ENCODE assay signal across 15 cellular contexts in genomic region chr2:46270384-46270783, GRCh38. TPM values are rescaled to one million over a fixed set of nuclear protein-coding genes. Genes with fewer than 3 reads are reported as not detected.
DNase-seq lines count a peak whose midpoint lies in the region; ATAC-seq and FAIRE-seq lines count a peak whose summit lies in the region.
"Had no signal": no experiment of that assay in that cellular context is flagged by ENCODE, and none has a peak within 500 bp of the region (broad histone marks: within the 10 kb centered on the region; RNA-seq: fewer than 3 reads in every experiment).

No MANE protein-coding gene starts in this region.

- H4K8ac ChIP-seq in mesendoderm (ENCODE audit: low read depth, low read length): no peak overlapping the region

- H3K27ac ChIP-seq in mesendoderm (ENCODE audit: low read depth, low read length): peak overlapping the region; percentile 25

- no peaks in the 10 kb centered on the region for H3K36me3 ChIP-seq in mesendoderm (ENCODE audit: control insufficient read depth, insufficient read depth, low read length)

- peak overlapping the region; percentile 48 for H2BK120ac ChIP-seq in mesendoderm (ENCODE audit: low read depth, low read length)

- H4K5ac ChIP-seq in mesendoderm (ENCODE audit: low read length): no peak overlapping the region

- H2BK15ac ChIP-seq in mesendoderm (replicated peaks; ENCODE audit: low read depth): no peak overlapping the region

- no peaks in the 10 kb centered on the region for H3K27me3 ChIP-seq in mesendoderm (ENCODE audit: insufficient read depth, low read length, poor library complexity)

- FAIRE-seq in HTR-8/SVneo (lab: Jason Lieb, UNC): no peak
- FAIRE-seq: keratinocyte had no signal

- H3K4me2 ChIP-seq in mesendoderm (ENCODE audit: low read length): no peak overlapping the region

- H2BK5ac ChIP-seq in mesendoderm (ENCODE audit: low read length): no peak overlapping the region

- H3K56ac ChIP-seq in mesendoderm (ENCODE audit: low read length): no peak overlapping the region

- no peak overlapping the region for H3K4me3 ChIP-seq in mesendoderm (ENCODE audit: low read length)

- peaks cover 4% of the 10 kb centered on the region for H3K4me1 ChIP-seq in mesendoderm (ENCODE audit: control insufficient read depth, low read depth, low read length)

- DNase-seq in ELR (ENCODE audit: low read depth) (peak; percentile 65), HTR-8/SVneo (ENCODE audit: insufficient read length, low spot score) (peak; percentile 45), amniotic epithelial cell (ENCODE audit: low read depth) (peak; percentile 53), mesendoderm (peak; percentile 89), putamen (ENCODE audit: low spot score) (no peak)
- DNase-seq in stimulated activated CD8-positive, alpha-beta memory T cell treated with anti-CD3 and anti-CD28 coated beads, Interleukin-4, amount 100 ng/mL, for 48 hours: no peak
- DNase-seq: amygdala; CD8-positive, alpha-beta T cell; GF-D8; NCI-H1092 treated with DMSO at 0.1 percent for 48 hours; PC-3; T-helper 17 cell had no signal

- WGBS in mesendoderm (ENCODE audit: extremely low coverage, insufficient coverage, low lambda C conversion rate): no CpG with 5 or more reads among the region's 2 CpGs

- H3K9ac ChIP-seq in mesendoderm (ENCODE audit: low read length): no peak overlapping the region

- no peaks in the 10 kb centered on the region for H3K79me2 ChIP-seq in mesendoderm (ENCODE audit: control insufficient read depth, insufficient read depth, low read length)

- H3K79me1 ChIP-seq in mesendoderm (ENCODE audit: low read length): no peaks in the 10 kb centered on the region

- H2AK5ac ChIP-seq in mesendoderm (ENCODE audit: low read length): no peak overlapping the region

- H3K18ac ChIP-seq in mesendoderm (ENCODE audit: low read length): peak overlapping the region; percentile 20

- H3K23ac ChIP-seq in mesendoderm (ENCODE audit: low read length): no peak overlapping the region

- no peak overlapping the region for H3K4ac ChIP-seq in mesendoderm (ENCODE audit: low read depth, low read length)

- ATAC-seq in GM21717 (IDR thresholded peaks at IDR 0.05; ENCODE audit: unreplicated experiment): no peak
- ATAC-seq: CD8-positive, alpha-beta T cell; PC-3; sciatic nerve; T-helper 17 cell had no signal

RNA-seq across cellular contexts. Expression of gene EPAS1, which starts 26.8 kb away (rescaled TPM):
- polyA plus RNA-seq in mesendoderm (2013, experiment 1 of 2): 0.81 TPM
- 1.1 TPM for polyA plus RNA-seq in mesendoderm (2013, experiment 2 of 2)

Comparison
In these comparisons a context has a peak if more than half of its experiments do, and no peak if none do; other contexts are left out.
1. DNase-seq: peak in ELR (single experiment), HTR-8/SVneo (single experiment), amniotic epithelial cell (single experiment) and mesendoderm (single experiment); none in stimulated activated CD8-positive, alpha-beta memory T cell treated with anti-CD3 and anti-CD28 coated beads, Interleukin-4, amount 100 ng/mL, for 48 hours (single experiment) and putamen (single experiment).